ENCODE assay signal across 31 cellular contexts in genomic region chr11:66310324-66310723, GRCh38. TPM values are rescaled to one million over a fixed set of nuclear protein-coding genes. Genes with fewer than 3 reads are reported as not detected.
"Had no signal": no experiment of that assay in that cellular context is flagged by ENCODE, and none has a peak within 500 bp of the region (broad histone marks: within the 10 kb centered on the region; RNA-seq: fewer than 3 reads in every experiment).

No MANE protein-coding gene starts in this region.

- H3K36me3 ChIP-seq: ascending aorta, brain microvascular endothelial cell, esophagus muscularis mucosa, gastroesophageal sphincter had no signal

- H3K27ac Mint-ChIP-seq: activated CD4-positive, alpha-beta memory T cell treated with anti-CD3 and anti-CD28 coated beads for 36 hours; activated CD4-positive, alpha-beta T cell treated with anti-CD3 and anti-CD28 coated beads for 36 hours; activated CD4-positive, alpha-beta T cell treated with anti-CD3 and anti-CD28 coated beads, Interleukin-2, amount 10 ng/mL, durations not matched to agents 24 days and 14 days; activated CD8-positive, alpha-beta memory T cell treated with anti-CD3 and anti-CD28 coated beads, Interleukin-2, amount 10 ng/mL, durations not matched to agents 7 days and 5 days; activated CD8-positive, alpha-beta T cell treated with anti-CD3 and anti-CD28 coated beads, Interleukin-2, amount 10 ng/mL, durations not matched to agents 7 days and 5 days; activated naive CD4-positive, alpha-beta T cell treated with anti-CD3 and anti-CD28 coated beads, Interleukin-2, amount 10 ng/mL, durations not matched to agents 7 days and 5 days; activated naive CD4-positive, alpha-beta T cell treated with anti-CD3 and anti-CD28 coated beads, Interleukin-2, amount 50 U/mL, for 72 hours; activated naive CD8-positive, alpha-beta T cell treated with anti-CD3 and anti-CD28 coated beads, Interleukin-2, amount 10 ng/mL, durations not matched to agents 7 days and 5 days; activated T-cell treated with anti-CD3 and anti-CD28 coated beads, Interleukin-2, amount 50 U/mL, for 72 hours; dendritic cell treated with granulocyte-macrophage colony-stimulating factor and Interleukin-4, amounts not matched to agents 40 ng/mL and 50 ng/mL, for 4 days had no signal

- H3K27me3 ChIP-seq: ascending aorta, brain microvascular endothelial cell, dorsolateral prefrontal cortex, esophagus muscularis mucosa, gastroesophageal sphincter had no signal

- H3K9me3 Mint-ChIP-seq: activated CD4-positive, alpha-beta memory T cell treated with anti-CD3 and anti-CD28 coated beads for 36 hours; activated CD4-positive, alpha-beta T cell treated with anti-CD3 and anti-CD28 coated beads, Interleukin-2, amount 10 ng/mL, durations not matched to agents 24 days and 14 days; activated naive CD4-positive, alpha-beta T cell treated with anti-CD3 and anti-CD28 coated beads, Interleukin-2, amount 10 ng/mL, durations not matched to agents 7 days and 5 days; activated naive CD4-positive, alpha-beta T cell treated with anti-CD3 and anti-CD28 coated beads, Interleukin-2, amount 50 U/mL, for 72 hours; activated naive CD8-positive, alpha-beta T cell treated with anti-CD3 and anti-CD28 coated beads, Interleukin-2, amount 10 ng/mL, durations not matched to agents 7 days and 5 days; activated T-cell treated with anti-CD3 and anti-CD28 coated beads, Interleukin-2, amount 50 U/mL, for 72 hours; central memory CD8-positive, alpha-beta T cell; dendritic cell treated with granulocyte-macrophage colony-stimulating factor and Interleukin-4, amounts not matched to agents 40 ng/mL and 50 ng/mL, for 4 days had no signal

- DNase-seq: activated CD4-positive, alpha-beta memory T cell treated with anti-CD3 and anti-CD28 coated beads for 36 hours; activated CD4-positive, alpha-beta T cell treated with anti-CD3 and anti-CD28 coated beads for 36 hours; activated CD4-positive, alpha-beta T cell treated with anti-CD3 and anti-CD28 coated beads, Interleukin-2, amount 10 ng/mL, durations not matched to agents 24 days and 14 days; activated CD4-positive, CD25-positive, alpha-beta regulatory T cell; activated CD4-positive, CD25-positive, alpha-beta regulatory T cell treated with anti-CD3 and anti-CD28 coated beads, Interleukin-2, amount 50 U/mL, for 72 hours; activated CD8-positive, alpha-beta memory T cell treated with anti-CD3 and anti-CD28 coated beads, Interleukin-2, amount 10 ng/mL, durations not matched to agents 7 days and 5 days; activated CD8-positive, alpha-beta memory T cell treated with anti-CD3 and anti-CD28 coated beads, Interleukin-2, amount 50 U/mL, for 4 hours; activated CD8-positive, alpha-beta T cell treated with anti-CD3 and anti-CD28 coated beads, Interleukin-2, amount 10 ng/mL, durations not matched to agents 7 days and 5 days; activated gamma-delta T cell; activated naive CD4-positive, alpha-beta T cell; activated naive CD4-positive, alpha-beta T cell treated with anti-CD3 and anti-CD28 coated beads, Interleukin-2, amount 10 ng/mL, durations not matched to agents 7 days and 5 days; activated naive CD8-positive, alpha-beta T cell treated with anti-CD3 and anti-CD28 coated beads, Interleukin-2, amount 10 ng/mL, durations not matched to agents 7 days and 5 days; activated T-cell treated with anti-CD3 and anti-CD28 coated beads, Interleukin-2, amount 50 U/mL, for 1 hour; activated T-cell treated with anti-CD3 and anti-CD28 coated beads, Interleukin-2, amount 50 U/mL, for 72 hours; brain microvascular endothelial cell; dorsolateral prefrontal cortex; effector memory CD4-positive, alpha-beta T cell; erythroblast; foreskin melanocyte; T-helper 2 cell had no signal

- ATAC-seq: activated CD4-positive, alpha-beta T cell treated with anti-CD3 and anti-CD28 coated beads for 36 hours; activated CD8-positive, alpha-beta memory T cell treated with anti-CD3 and anti-CD28 coated beads, Interleukin-2, amount 10 ng/mL, durations not matched to agents 7 days and 5 days; activated CD8-positive, alpha-beta T cell treated with anti-CD3 and anti-CD28 coated beads, Interleukin-2, amount 10 ng/mL, durations not matched to agents 7 days and 5 days; activated naive CD4-positive, alpha-beta T cell treated with anti-CD3 and anti-CD28 coated beads, Interleukin-2, amount 50 U/mL, for 72 hours; activated T-cell treated with anti-CD3 and anti-CD28 coated beads, Interleukin-2, amount 50 U/mL, for 72 hours; gastroesophageal sphincter had no signal

- H3K4me3 Mint-ChIP-seq: activated CD4-positive, alpha-beta memory T cell treated with anti-CD3 and anti-CD28 coated beads for 36 hours; activated CD4-positive, alpha-beta T cell treated with anti-CD3 and anti-CD28 coated beads for 36 hours; activated CD4-positive, alpha-beta T cell treated with anti-CD3 and anti-CD28 coated beads, Interleukin-2, amount 10 ng/mL, durations not matched to agents 24 days and 14 days; activated CD8-positive, alpha-beta memory T cell treated with anti-CD3 and anti-CD28 coated beads, Interleukin-2, amount 10 ng/mL, durations not matched to agents 7 days and 5 days; activated CD8-positive, alpha-beta T cell treated with anti-CD3 and anti-CD28 coated beads, Interleukin-2, amount 10 ng/mL, durations not matched to agents 7 days and 5 days; activated naive CD4-positive, alpha-beta T cell treated with anti-CD3 and anti-CD28 coated beads, Interleukin-2, amount 10 ng/mL, durations not matched to agents 7 days and 5 days; activated naive CD8-positive, alpha-beta T cell treated with anti-CD3 and anti-CD28 coated beads, Interleukin-2, amount 10 ng/mL, durations not matched to agents 7 days and 5 days; central memory CD8-positive, alpha-beta T cell; dendritic cell treated with granulocyte-macrophage colony-stimulating factor and Interleukin-4, amounts not matched to agents 40 ng/mL and 50 ng/mL, for 4 days had no signal

- H3K4me3 ChIP-seq: ascending aorta, coronary artery, dorsolateral prefrontal cortex, esophagus muscularis mucosa, gastroesophageal sphincter had no signal

- FAIRE-seq: bronchial epithelial cell had no signal

- H3K27me3 Mint-ChIP-seq: activated CD4-positive, alpha-beta memory T cell treated with anti-CD3 and anti-CD28 coated beads for 36 hours; activated CD4-positive, alpha-beta T cell treated with anti-CD3 and anti-CD28 coated beads for 36 hours; central memory CD8-positive, alpha-beta T cell had no signal

- H3K9me3 ChIP-seq: ascending aorta, esophagus muscularis mucosa, gastroesophageal sphincter had no signal

- H3K36me3 Mint-ChIP-seq: activated CD4-positive, alpha-beta memory T cell treated with anti-CD3 and anti-CD28 coated beads for 36 hours; activated naive CD4-positive, alpha-beta T cell treated with anti-CD3 and anti-CD28 coated beads, Interleukin-2, amount 50 U/mL, for 72 hours had no signal

- H3K27ac ChIP-seq: ascending aorta, brain microvascular endothelial cell, coronary artery, esophagus muscularis mucosa, gastroesophageal sphincter had no signal

RNA-seq across cellular contexts. Expression of gene CD248, which starts 6.5 kb away (rescaled TPM):
- total RNA-seq: activated CD4-positive, alpha-beta memory T cell treated with anti-CD3 and anti-CD28 coated beads for 36 hours; activated CD4-positive, alpha-beta T cell treated with anti-CD3 and anti-CD28 coated beads, Interleukin-2, amount 10 ng/mL, durations not matched to agents 24 days and 14 days had no signal

RNA-seq across cellular contexts. Expression of gene TMEM151A, which starts 18.6 kb away (rescaled TPM):
- total RNA-seq: activated CD4-positive, alpha-beta memory T cell treated with anti-CD3 and anti-CD28 coated beads for 36 hours; activated CD4-positive, alpha-beta T cell treated with anti-CD3 and anti-CD28 coated beads for 36 hours; activated CD4-positive, alpha-beta T cell treated with anti-CD3 and anti-CD28 coated beads, Interleukin-2, amount 10 ng/mL, durations not matched to agents 24 days and 14 days; activated CD8-positive, alpha-beta memory T cell treated with anti-CD3 and anti-CD28 coated beads for 36 hours; activated CD8-positive, alpha-beta memory T cell treated with anti-CD3 and anti-CD28 coated beads, Interleukin-2, amount 10 ng/mL, durations not matched to agents 7 days and 5 days; activated CD8-positive, alpha-beta T cell treated with anti-CD3 and anti-CD28 coated beads, Interleukin-2, amount 10 ng/mL, durations not matched to agents 7 days and 5 days; activated naive CD4-positive, alpha-beta T cell treated with anti-CD3 and anti-CD28 coated beads, Interleukin-2, amount 50 U/mL, for 72 hours; activated naive CD8-positive, alpha-beta T cell treated with anti-CD3 and anti-CD28 coated beads, Interleukin-2, amount 10 ng/mL, durations not matched to agents 7 days and 5 days; bronchial epithelial cell; T-helper 1 cell treated with Interleukin-12 subunit alpha and Interleukin-12 subunit beta and Interleukin-4 antibody, amounts not matched to agents 30 ng/mL and 1 ng/mL, for 36 hours had no signal

RNA-seq across cellular contexts. Expression of gene CNIH2, which starts 32.3 kb away (rescaled TPM):
- total RNA-seq: ascending aorta, bronchial epithelial cell, glomerular endothelial cell had no signal
